In genomic region chr6:16639689-16640480, GRCh38 we compare ENCODE assay signal across 10 cellular contexts.
DNase-seq lines count a peak whose midpoint lies in the region; ATAC-seq and TF ChIP-seq lines count a peak whose summit lies in the region.
"Had no signal": no experiment of that assay in that cellular context is flagged by ENCODE, and none has a peak within 500 bp of the region (broad histone marks: within the 10 kb centered on the region; RNA-seq: fewer than 3 reads in every experiment).

No MANE protein-coding gene starts in this region.

- peaks cover 0 to 11% (median 2%) of the 10 kb centered on the region in 4 donors for H3K9me3 ChIP-seq in tibial nerve
- H3K9me3 ChIP-seq: suprapubic skin had no signal

- H3K36me3 ChIP-seq in tibial nerve = peaks cover 0 to 33% (median 0%) of the 10 kb centered on the region in 3 donors
- H3K36me3 ChIP-seq: suprapubic skin had no signal

- 73 to 78% methylated on average over 10 of the region's 10 CpGs for WGBS in tibial nerve, 2 donors

- POLR2A ChIA-PET in RWPE1 (lab: Yijun Ruan, JAX; ENCODE audit: low non-redundant PET) = no interaction called here

- H3K4me3 ChIP-seq in epithelial cell of proximal tubule (ENCODE audit: low read depth, low read length) = no peak overlapping the region
- no peak overlapping the region for H3K4me3 ChIP-seq in retinal pigment epithelial cell (ENCODE audit: low read length)
- no peak overlapping the region for H3K4me3 ChIP-seq in tibial nerve
- H3K4me3 ChIP-seq: suprapubic skin had no signal

- CTCF ChIA-PET in RWPE1 (lab: Yijun Ruan, JAX) = interaction anchor here (0.6 kb wide), 1 partner anchor 34 kb away, joined by 3 read pairs; no protein-coding TSS in a partner anchor

- H3K27ac ChIP-seq in RWPE1 (peak overlapping the region; percentile 60), tibial nerve (peak overlapping the region in 1 of 4 donors; percentile 19)
- H3K27ac ChIP-seq: suprapubic skin had no signal

- no peak for TF ChIP-seq POLR2A in tibial nerve (IDR thresholded peaks at IDR 0.05)

- ATAC-seq in GM21515 (IDR thresholded peaks at IDR 0.05; ENCODE audit: unreplicated experiment) = no peak

- DNase-seq in H4 (ENCODE audit: low spot score) = peak; percentile 23
- peak; percentile 80 for DNase-seq in RWPE1 (ENCODE audit: low spot score)
- peak; percentile 71 for DNase-seq in epithelial cell of proximal tubule (ENCODE audit: low read depth)
- peak; percentile 73 for DNase-seq in retinal pigment epithelial cell (ENCODE audit: low read depth)
- DNase-seq in hippocampal formation (lab: John Stamatoyannopoulos, UW) = no peak
- DNase-seq in tibial nerve (ENCODE audit: low spot score in 2 of 2) = no peak
- DNase-seq in inferior parietal cortex (ENCODE audit: extremely low spot score) = no peak
- DNase-seq: activated T-cell treated with anti-CD3 and anti-CD28 coated beads, Interleukin-2, amount 50 U/mL, for 1 hour had no signal

- TF ChIP-seq CTCF in RWPE1 (conservative IDR thresholded peaks at IDR 0.05; ENCODE audit: low read depth) (no peak), epithelial cell of proximal tubule (conservative IDR thresholded peaks at IDR 0.05; ENCODE audit: low read depth, low read length) (no peak), retinal pigment epithelial cell (conservative IDR thresholded peaks at IDR 0.05; ENCODE audit: low read depth, low read length) (no peak), tibial nerve (IDR thresholded peaks at IDR 0.05) (no peak)

- no peak for TF ChIP-seq EP300 in tibial nerve (IDR thresholded peaks at IDR 0.05)

- H3K27me3 ChIP-seq in tibial nerve = no peaks in the 10 kb centered on the region
- H3K27me3 ChIP-seq: suprapubic skin had no signal

- peaks cover 0 to 14% (median 2%) of the 10 kb centered on the region in 4 donors for H3K4me1 ChIP-seq in tibial nerve

Comparison
In these comparisons a context has a peak if more than half of its experiments do, and no peak if none do; other contexts are left out.
1. DNase-seq: peak in H4 (single experiment), RWPE1 (single experiment), epithelial cell of proximal tubule (single experiment) and retinal pigment epithelial cell (single experiment); none in hippocampal formation (0 of 2), tibial nerve (0 of 2) and inferior parietal cortex (single experiment).